19 cellular contexts compared by ENCODE assay signal in genomic region chr7:112012266-112012665, GRCh38.
A peak's percentile ranks its signal among the peaks of the same experiment; 100 is the strongest.
DNase-seq lines count a peak whose midpoint lies in the region; ATAC-seq and TF ChIP-seq lines count a peak whose summit lies in the region.
"Had no signal": no experiment of that assay in that cellular context is flagged by ENCODE, and none has a peak within 500 bp of the region (broad histone marks: within the 10 kb centered on the region; RNA-seq: fewer than 3 reads in every experiment).

No MANE protein-coding gene starts in this region.

- no peak overlapping the region for H3K4ac ChIP-seq in mesendoderm (ENCODE audit: low read depth, low read length)

- H3K4me2 ChIP-seq in SK-N-SH (no peak overlapping the region), mesendoderm (ENCODE audit: low read length) (no peak overlapping the region)
- H3K4me2 ChIP-seq: A549 had no signal

- no peaks in the 10 kb centered on the region for H3K27me3 ChIP-seq in SK-N-SH (ENCODE audit: insufficient read depth)
- H3K27me3 ChIP-seq in liver (ENCODE audit: control insufficient read depth in 4 of 4, insufficient read depth in 4 of 4, low read length in 3 of 4): no peaks in the 10 kb centered on the region
- H3K27me3 ChIP-seq in right lobe of liver: no peaks in the 10 kb centered on the region
- no peaks in the 10 kb centered on the region for H3K27me3 ChIP-seq in right cardiac atrium (ENCODE audit: control insufficient read depth, insufficient read depth)
- H3K27me3 ChIP-seq in mesendoderm (ENCODE audit: insufficient read depth, low read length, poor library complexity): no peaks in the 10 kb centered on the region

- H2BK15ac ChIP-seq in mesendoderm (replicated peaks; ENCODE audit: low read depth): no peak overlapping the region

- H2AFZ ChIP-seq in SK-N-SH (ENCODE audit: low read depth): no peak overlapping the region
- H2AFZ ChIP-seq: GM23248 had no signal

- no peaks in the 10 kb centered on the region for H3F3A ChIP-seq in SK-N-SH (replicated peaks; ENCODE audit: insufficient read depth)

- no peak for TF ChIP-seq RAD21 in SK-N-SH (IDR thresholded peaks at IDR 0.05; ENCODE audit: low read length)
- TF ChIP-seq RAD21 in liver (IDR thresholded peaks at IDR 0.05): no peak

- peaks cover 0 to 13% of the 10 kb centered on the region in 2 donors for H3K27me3 Mint-ChIP-seq in effector memory CD8-positive, alpha-beta T cell
- H3K27me3 Mint-ChIP-seq: CD4-positive, alpha-beta T cell had no signal

- WGBS in SK-N-SH (ENCODE audit: low lambda C conversion rate): 83% methylated on average over 4 of the region's 4 CpGs
- 66% methylated on average over 4 of the region's 4 CpGs for WGBS in liver
- 63% methylated on average over 4 of the region's 4 CpGs for WGBS in right lobe of liver (ENCODE audit: insufficient coverage, low coverage, low lambda C conversion rate, missing lambda C conversion rate)
- 22% methylated on average over 4 of the region's 4 CpGs for WGBS in right cardiac atrium
- no CpG with 5 or more reads among the region's 4 CpGs for WGBS in mesendoderm (ENCODE audit: extremely low coverage, insufficient coverage, low lambda C conversion rate)

- no peaks in the 10 kb centered on the region for H4K20me1 ChIP-seq in SK-N-SH (ENCODE audit: insufficient read depth)

- H3K79me1 ChIP-seq in mesendoderm (ENCODE audit: low read length): peaks cover 11% of the 10 kb centered on the region

- H3K23ac ChIP-seq in mesendoderm (ENCODE audit: low read length): no peak overlapping the region

- H3K4me3 Mint-ChIP-seq in effector memory CD8-positive, alpha-beta T cell: no peak overlapping the region
- H3K4me3 Mint-ChIP-seq: CD4-positive, alpha-beta T cell had no signal

- peak overlapping the region in 1 of 2 experiments; percentile 51; a peak in 1 of 4 replicates for H3K27ac ChIP-seq in SK-N-SH (ENCODE audit: low read depth in 2 of 2, low read length in 1 of 2)
- H3K27ac ChIP-seq in liver (ENCODE audit: low read depth in 1 of 2, low read length in 2 of 2): no peak overlapping the region
- no peak overlapping the region for H3K27ac ChIP-seq in right lobe of liver
- no peak overlapping the region for H3K27ac ChIP-seq in right cardiac atrium (ENCODE audit: low read length)
- H3K27ac ChIP-seq in mesendoderm (ENCODE audit: low read depth, low read length): no peak overlapping the region
- H3K27ac ChIP-seq: 22Rv1, A549, C4-2B, GM23248, HL-60 had no signal

- DNase-seq in SK-N-SH (no peak), right lobe of liver (no peak), right cardiac atrium (no peak), mesendoderm (no peak)
- DNase-seq in stimulated activated CD8-positive, alpha-beta memory T cell treated with anti-CD3 and anti-CD28 coated beads, Interleukin-4, amount 100 ng/mL, for 48 hours: no peak
- DNase-seq in effector memory CD8-positive, alpha-beta T cell: no peak
- DNase-seq: AML-193; CD4-positive, alpha-beta T cell; DMS153; DMS79; GDM1; GM23248 had no signal

- TF ChIP-seq CTCF in SK-N-SH (IDR thresholded peaks at IDR 0.05) (no peak), liver (IDR thresholded peaks at IDR 0.05; ENCODE audit: low read depth, low read length, missing input control) (no peak), right lobe of liver (IDR thresholded peaks at IDR 0.05) (no peak)

- no peaks in the 10 kb centered on the region for H3K36me3 Mint-ChIP-seq in effector memory CD8-positive, alpha-beta T cell (ENCODE audit: insufficient read depth)

- H3K4me1 ChIP-seq in SK-N-SH (ENCODE audit: control insufficient read depth in 1 of 2, insufficient read depth in 2 of 2, low read depth in 1 of 2, low read length in 1 of 2) (peaks cover 0 to 24% of the 10 kb centered on the region in 2 experiments; a peak in 2 of 4 replicates), liver (ENCODE audit: control insufficient read depth in 4 of 4, insufficient read depth in 4 of 4, low read length in 3 of 4) (peaks cover 0 to 4% (median 0%) of the 10 kb centered on the region in 4 donors), right lobe of liver (peaks cover 0 to 11% (median 0%) of the 10 kb centered on the region in 4 donors), right cardiac atrium (ENCODE audit: control insufficient read depth, insufficient read depth, low read length) (peaks cover 8% of the 10 kb centered on the region), mesendoderm (ENCODE audit: control insufficient read depth, low read depth, low read length) (peaks cover 3% of the 10 kb centered on the region)

- intact Hi-C loops in right lobe of liver (cut with DNase I): no loop called here
- intact Hi-C loops in right cardiac atrium (cut with DNase I): no loop called here

- no peak overlapping the region for H3K56ac ChIP-seq in mesendoderm (ENCODE audit: low read length)

- no peak overlapping the region for H4K5ac ChIP-seq in mesendoderm (ENCODE audit: low read length)

- no peak overlapping the region for H3K27ac Mint-ChIP-seq in effector memory CD8-positive, alpha-beta T cell
- H3K27ac Mint-ChIP-seq: CD4-positive, alpha-beta T cell had no signal

- H2BK120ac ChIP-seq in mesendoderm (ENCODE audit: low read depth, low read length): no peak overlapping the region

- POLR2A ChIA-PET in SK-N-SH (lab: Yijun Ruan, JAX): interaction anchor here (0.8 kb wide), 1 partner anchor 8 kb away, joined by 3 read pairs; no protein-coding TSS in a partner anchor

- H2AK5ac ChIP-seq in mesendoderm (ENCODE audit: low read length): no peak overlapping the region

- H3K9me2 ChIP-seq in SK-N-SH: no peaks in the 10 kb centered on the region

- CTCF ChIA-PET in SK-N-SH (lab: Yijun Ruan, JAX): interaction anchor here (0.5 to 1.7 kb wide), 5 partner anchors 8 to 250 kb away, joined by 3 to 5 read pairs (median 3); no protein-coding TSS in a partner anchor

- ATAC-seq in SK-N-SH treated with all-trans-retinoic acid at 6 μM for 48 hours: no peak
- no peak for ATAC-seq in right lobe of liver
- peak; percentile 52 to 62 for ATAC-seq in right cardiac atrium
- no peak for ATAC-seq in effector memory CD8-positive, alpha-beta T cell (replicated peaks)
- ATAC-seq: A549 had no signal

- H3K36me3 ChIP-seq in SK-N-SH (replicated peaks in 1 of 2; ENCODE audit: control insufficient read depth in 1 of 2, insufficient read depth in 2 of 2, low read length in 1 of 2) (no peaks in the 10 kb centered on the region), liver (ENCODE audit: control insufficient read depth in 4 of 4, insufficient read depth in 3 of 4, low read depth in 1 of 4, low read length in 3 of 4) (no peaks in the 10 kb centered on the region), right lobe of liver (no peaks in the 10 kb centered on the region), mesendoderm (ENCODE audit: control insufficient read depth, insufficient read depth, low read length) (no peaks in the 10 kb centered on the region)
- H3K36me3 ChIP-seq: HAP-1 had no signal

- H3K79me2 ChIP-seq in SK-N-SH (ENCODE audit: insufficient read depth) (no peaks in the 10 kb centered on the region), mesendoderm (ENCODE audit: control insufficient read depth, insufficient read depth, low read length) (peaks cover 4% of the 10 kb centered on the region)

- no peaks in the 10 kb centered on the region for H3K4me1 Mint-ChIP-seq in effector memory CD8-positive, alpha-beta T cell (ENCODE audit: low read depth in 2 of 2)

- H3K4me3 ChIP-seq in SK-N-SH (ENCODE audit: low read depth in 2 of 2, low read length in 1 of 2) (no peak overlapping the region), liver (ENCODE audit: low read depth in 1 of 3, low read length in 3 of 3) (no peak overlapping the region), right lobe of liver (no peak overlapping the region), right cardiac atrium (ENCODE audit: low read length) (no peak overlapping the region), mesendoderm (ENCODE audit: low read length) (no peak overlapping the region)
- H3K4me3 ChIP-seq: A549, GM23248, HAP-1 had no signal

- no peak for TF ChIP-seq EP300 in SK-N-SH (IDR thresholded peaks at IDR 0.05; ENCODE audit: borderline replicate concordance in 1 of 2, low read depth in 1 of 2, low read length in 1 of 2)

- H2BK5ac ChIP-seq in mesendoderm (ENCODE audit: low read length): no peak overlapping the region

- H3K9ac ChIP-seq in SK-N-SH (no peak overlapping the region), liver (ENCODE audit: low read depth in 1 of 2, low read length in 2 of 2) (no peak overlapping the region), mesendoderm (ENCODE audit: low read length) (no peak overlapping the region)
- H3K9ac ChIP-seq: GM23248 had no signal

- no peaks in the 10 kb centered on the region for H3K9me3 ChIP-seq in SK-N-SH
- H3K9me3 ChIP-seq in liver (ENCODE audit: control insufficient read depth in 4 of 4, low read length in 3 of 4): no peaks in the 10 kb centered on the region
- H3K9me3 ChIP-seq in right lobe of liver: no peaks in the 10 kb centered on the region
- H3K9me3 ChIP-seq in right cardiac atrium (ENCODE audit: control insufficient read depth, low read length): no peaks in the 10 kb centered on the region
- H3K9me3 ChIP-seq: A549, HAP-1 had no signal

- TF ChIP-seq POLR2A in right lobe of liver (IDR thresholded peaks at IDR 0.05): no peak

- no peak overlapping the region for H4K8ac ChIP-seq in mesendoderm (ENCODE audit: low read depth, low read length)

- peaks cover 0 to 2% of the 10 kb centered on the region in 2 donors for H3K9me3 Mint-ChIP-seq in effector memory CD8-positive, alpha-beta T cell
- H3K9me3 Mint-ChIP-seq: CD4-positive, alpha-beta T cell had no signal

- H3K18ac ChIP-seq in mesendoderm (ENCODE audit: low read length): no peak overlapping the region

TF ChIP-seq in SK-N-SH treated with all-trans-retinoic acid at 6 μM for 48 hours, 23 proteins besides CTCF, POLR2A, EP300 and RAD21:
- TF ChIP-seq ISL1 (CRISPR knock-in tag; IDR thresholded peaks at IDR 0.05) (0 out of 2 replicates have a peak, but pooled peaks have one; percentile 18), ARNTL (CRISPR knock-in tag; IDR thresholded peaks at IDR 0.05; ENCODE audit: borderline replicate concordance, low read depth) (no peak)

TF ChIP-seq in SK-N-SH, 30 proteins besides CTCF, POLR2A, EP300 and RAD21 (continues in another document):
- no peak for TF ChIP-seq POLR2AphosphoS5 (IDR thresholded peaks at IDR 0.05; ENCODE audit: low read depth, low read length)
- no peak for TF ChIP-seq TEAD4 (IDR thresholded peaks at IDR 0.05; ENCODE audit: borderline replicate concordance, insufficient read depth)
- TF ChIP-seq FOXJ3 (CRISPR knock-in tag; IDR thresholded peaks at IDR 0.05): no peak
- no peak for TF ChIP-seq FOSL2 (IDR thresholded peaks at IDR 0.05; ENCODE audit: borderline replicate concordance, low read depth)

TF ChIP-seq in liver, 16 proteins besides CTCF, POLR2A, EP300 and RAD21 (continues in another document):
- no peak for TF ChIP-seq JUND (IDR thresholded peaks at IDR 0.05)
- no peak for TF ChIP-seq SP1 (IDR thresholded peaks at IDR 0.05)
- TF ChIP-seq EGR1 (IDR thresholded peaks at IDR 0.05; ENCODE audit: low read depth in 2 of 2): no peak
- TF ChIP-seq NR2F2 (IDR thresholded peaks at IDR 0.05): peak; percentile 24
- no peak for TF ChIP-seq HNF4A (conservative IDR thresholded peaks at IDR 0.05)
- TF ChIP-seq FOXA1 (IDR thresholded peaks at IDR 0.05): no peak

Comparison
In these comparisons a context has a peak if more than half of its experiments do, and no peak if none do; other contexts are left out.
1. ATAC-seq: peak in right cardiac atrium (2 of 2); none in SK-N-SH treated with all-trans-retinoic acid at 6 μM for 48 hours (single experiment), right lobe of liver (0 of 4) and effector memory CD8-positive, alpha-beta T cell (single experiment).